In genomic region chr21:41542727-41543126, GRCh38 we compare ENCODE assay signal across 9 cellular contexts. TPM values are rescaled to one million over a fixed set of nuclear protein-coding genes. Genes with fewer than 3 reads are reported as not detected.
"Had no signal": no experiment of that assay in that cellular context is flagged by ENCODE, and none has a peak within 500 bp of the region (broad histone marks: within the 10 kb centered on the region; RNA-seq: fewer than 3 reads in every experiment).

No MANE protein-coding gene starts in this region.

- DNase-seq: GOT3, H9, HCEC 1CT, HFFc6, IMR-90, KG1 had no signal

- H3K27ac Mint-ChIP-seq: HFFc6 had no signal

- H3K4me3 Mint-ChIP-seq: H9, HFFc6 had no signal

- H3K4me3 ChIP-seq: K562 had no signal

- H3K9me3 Mint-ChIP-seq: HFFc6 had no signal

- ATAC-seq: K562 had no signal

- FAIRE-seq: H54, HTR-8/SVneo, K562 had no signal

RNA-seq across cellular contexts. Expression of gene TMPRSS2, which starts 34.8 kb away (rescaled TPM):
- total RNA-seq: HFFc6, IMR-90 had no signal
- polyA plus RNA-seq: IMR-90, K562 had no signal
